ENCODE assay signal across 16 cellular contexts in genomic region chr11:11895672-11896071, GRCh38. TPM values are rescaled to one million over a fixed set of nuclear protein-coding genes. Genes with fewer than 3 reads are reported as not detected.
A peak's percentile ranks its signal among the peaks of the same experiment; 100 is the strongest.
DNase-seq lines count a peak whose midpoint lies in the region; ATAC-seq and TF ChIP-seq lines count a peak whose summit lies in the region.
"Had no signal": no experiment of that assay in that cellular context is flagged by ENCODE, and none has a peak within 500 bp of the region (broad histone marks: within the 10 kb centered on the region; RNA-seq: fewer than 3 reads in every experiment).

No MANE protein-coding gene starts in this region.

- H3K4me1 Mint-ChIP-seq in CD4-positive, CD25-positive, alpha-beta regulatory T cell, result peaks cover 9 to 25% (median 16%) of the 10 kb centered on the region in 4 donors
- H3K4me1 Mint-ChIP-seq in activated T-cell treated with anti-CD3 and anti-CD28 coated beads, Interleukin-2, amount 50 U/mL, for 72 hours (ENCODE audit: low read depth), result no peaks in the 10 kb centered on the region

- H3F3A ChIP-seq in Loucy (ENCODE audit: low read depth), result no peaks in the 10 kb centered on the region

- WGBS in mesenchymal stem cell, result no CpG with 5 or more reads among the region's 1 CpG
- WGBS in thyroid gland, 2 donors, result 90 to 91% methylated on average over 1 of the region's 1 CpG

- H3K14ac ChIP-seq in mesenchymal stem cell (ENCODE audit: low read length in 2 of 2), result no peak overlapping the region

- no peak for ATAC-seq in CD4-positive, CD25-positive, alpha-beta regulatory T cell (ENCODE audit: low read depth in 2 of 2)
- ATAC-seq in HG02571 (IDR thresholded peaks at IDR 0.05; ENCODE audit: unreplicated experiment), result no peak
- ATAC-seq in activated T-cell treated with anti-CD3 and anti-CD28 coated beads, Interleukin-2, amount 50 U/mL, for 72 hours (replicated peaks in 1 of 2), result no peak
- ATAC-seq: activated naive CD4-positive, alpha-beta T cell treated with anti-CD3 and anti-CD28 coated beads, Interleukin-2, amount 50 U/mL, for 72 hours; psoas muscle had no signal

- H3K27ac ChIP-seq in CD4-positive, CD25-positive, alpha-beta regulatory T cell (ENCODE audit: insufficient read depth, low read length, poor library complexity, severe bottlenecking), result no peak overlapping the region
- no peak overlapping the region for H3K27ac ChIP-seq in mesenchymal stem cell (ENCODE audit: low read length, poor library complexity, severe bottlenecking)
- no peak overlapping the region for H3K27ac ChIP-seq in thyroid gland
- H3K27ac ChIP-seq: psoas muscle had no signal

- H3K4ac ChIP-seq in mesenchymal stem cell (ENCODE audit: low read depth in 1 of 2, low read length in 2 of 2), result no peak overlapping the region

- H2AK5ac ChIP-seq in mesenchymal stem cell (ENCODE audit: low read length, severe bottlenecking), result peak overlapping the region; percentile 94

- TF ChIP-seq CTCF in Loucy (conservative IDR thresholded peaks at IDR 0.05; ENCODE audit: low read length) (peak; percentile 47), astrocyte of the spinal cord (IDR thresholded peaks at IDR 0.05; ENCODE audit: low read depth, low read length) (peak; percentile 13), thyroid gland (IDR thresholded peaks at IDR 0.05) (peak in 3 of 6 experiments; percentile 30 to 36 (median 33))

- no peaks in the 10 kb centered on the region for H3K9me2 ChIP-seq in Loucy (replicated peaks; ENCODE audit: low read depth, low read length)

- no peak overlapping the region for H3K9ac ChIP-seq in Loucy (ENCODE audit: low read depth, low read length, poor library complexity, severe bottlenecking)
- H3K9ac ChIP-seq in mesenchymal stem cell (ENCODE audit: low read length), result no peak overlapping the region

- H3K36me3 ChIP-seq in CD4-positive, CD25-positive, alpha-beta regulatory T cell (ENCODE audit: control insufficient read depth, insufficient read depth, low read length), result peaks cover 43% of the 10 kb centered on the region
- H3K36me3 ChIP-seq in Loucy (ENCODE audit: insufficient read depth, low read length) (peaks cover 67% of the 10 kb centered on the region), mesenchymal stem cell (ENCODE audit: control insufficient read depth in 1 of 2, insufficient read depth in 2 of 2, low read depth in 1 of 2, low read length in 2 of 2) (peaks cover 10 to 88% of the 10 kb centered on the region in 2 experiments), thyroid gland (peaks cover 0 to 3% of the 10 kb centered on the region in 2 donors)

- H2BK5ac ChIP-seq in mesenchymal stem cell (ENCODE audit: low read depth, low read length, poor library complexity, severe bottlenecking), result no peak overlapping the region

- H3K4me3 ChIP-seq in CD4-positive, CD25-positive, alpha-beta regulatory T cell (ENCODE audit: low read depth, low read length), result no peak overlapping the region
- no peak overlapping the region for H3K4me3 ChIP-seq in Loucy (ENCODE audit: low read length, poor library complexity, severe bottlenecking)
- no peak overlapping the region for H3K4me3 ChIP-seq in astrocyte of the spinal cord (ENCODE audit: low read depth, low read length)
- H3K4me3 ChIP-seq in mesenchymal stem cell (ENCODE audit: insufficient read depth in 1 of 2, low read depth in 1 of 2, low read length in 2 of 2), result no peak overlapping the region
- no peak overlapping the region for H3K4me3 ChIP-seq in thyroid gland (replicated peaks in 1 of 3)
- H3K4me3 ChIP-seq: psoas muscle had no signal

- H3K23ac ChIP-seq in mesenchymal stem cell (ENCODE audit: low read length in 2 of 2), result no peak overlapping the region

- peaks cover 12% of the 10 kb centered on the region for H3K79me1 ChIP-seq in mesenchymal stem cell (replicated peaks; ENCODE audit: low read length, poor library complexity, severe bottlenecking)

- H3K27me3 ChIP-seq in CD4-positive, CD25-positive, alpha-beta regulatory T cell (ENCODE audit: control insufficient read depth, insufficient read depth, low read length), result no peaks in the 10 kb centered on the region
- no peaks in the 10 kb centered on the region for H3K27me3 ChIP-seq in Loucy (ENCODE audit: insufficient read depth, low read length, poor library complexity, severe bottlenecking)
- H3K27me3 ChIP-seq in mesenchymal stem cell (ENCODE audit: control insufficient read depth in 1 of 2, insufficient read depth in 1 of 2, low read length in 2 of 2), result no peaks in the 10 kb centered on the region
- H3K27me3 ChIP-seq in thyroid gland, result no peaks in the 10 kb centered on the region

- no peak for TF ChIP-seq POLR2A in thyroid gland (IDR thresholded peaks at IDR 0.05)

- in situ Hi-C loops in astrocyte of the spinal cord (cut with HindIII; ENCODE audit: low sequenced_read_pairs), result no loop called here

- no peaks in the 10 kb centered on the region for H4K20me1 ChIP-seq in Loucy (ENCODE audit: insufficient read depth, low read length, poor library complexity, severe bottlenecking)

- intact Hi-C loops in thyroid gland (cut with DNase I), result no loop called here

- H2BK15ac ChIP-seq in mesenchymal stem cell (ENCODE audit: low read depth, poor library complexity, severe bottlenecking), result no peak overlapping the region

- peaks cover 25% of the 10 kb centered on the region for H3K36me3 Mint-ChIP-seq in CD4-positive, CD25-positive, alpha-beta regulatory T cell
- peaks cover 0 to 3% of the 10 kb centered on the region in 2 donors for H3K36me3 Mint-ChIP-seq in activated T-cell treated with anti-CD3 and anti-CD28 coated beads, Interleukin-2, amount 50 U/mL, for 72 hours (ENCODE audit: insufficient read depth in 2 of 2)
- H3K36me3 Mint-ChIP-seq: activated naive CD4-positive, alpha-beta T cell treated with anti-CD3 and anti-CD28 coated beads, Interleukin-2, amount 50 U/mL, for 72 hours had no signal

- H4K91ac ChIP-seq in mesenchymal stem cell (ENCODE audit: low read length), result no peak overlapping the region

- no peaks in the 10 kb centered on the region for H3K9me3 Mint-ChIP-seq in CD4-positive, CD25-positive, alpha-beta regulatory T cell
- no peaks in the 10 kb centered on the region for H3K9me3 Mint-ChIP-seq in activated T-cell treated with anti-CD3 and anti-CD28 coated beads, Interleukin-2, amount 50 U/mL, for 72 hours
- H3K9me3 Mint-ChIP-seq: activated naive CD4-positive, alpha-beta T cell treated with anti-CD3 and anti-CD28 coated beads, Interleukin-2, amount 50 U/mL, for 72 hours; stimulated activated naive CD8-positive, alpha-beta T cell treated with anti-CD3 and anti-CD28 coated beads, Interleukin-15, Interleukin-2, amounts not matched to agents 100 ng/mL and 50 ng/mL, for 24 hours had no signal

- H3K27ac Mint-ChIP-seq in CD4-positive, CD25-positive, alpha-beta regulatory T cell, result peak overlapping the region in 2 of 3 donors; percentile 3 to 33
- H3K27ac Mint-ChIP-seq in activated T-cell treated with anti-CD3 and anti-CD28 coated beads, Interleukin-2, amount 50 U/mL, for 72 hours, result no peak overlapping the region
- H3K27ac Mint-ChIP-seq: stimulated activated naive CD8-positive, alpha-beta T cell treated with anti-CD3 and anti-CD28 coated beads, Interleukin-15, Interleukin-2, amounts not matched to agents 100 ng/mL and 50 ng/mL, for 24 hours had no signal

- no peak overlapping the region for H4K8ac ChIP-seq in mesenchymal stem cell (ENCODE audit: low read length)

- no peaks in the 10 kb centered on the region for H3K27me3 Mint-ChIP-seq in CD4-positive, CD25-positive, alpha-beta regulatory T cell
- no peaks in the 10 kb centered on the region for H3K27me3 Mint-ChIP-seq in activated T-cell treated with anti-CD3 and anti-CD28 coated beads, Interleukin-2, amount 50 U/mL, for 72 hours (ENCODE audit: low read depth)
- H3K27me3 Mint-ChIP-seq: stimulated activated naive CD8-positive, alpha-beta T cell treated with anti-CD3 and anti-CD28 coated beads, Interleukin-15, Interleukin-2, amounts not matched to agents 100 ng/mL and 50 ng/mL, for 24 hours had no signal

- H2BK120ac ChIP-seq in mesenchymal stem cell (ENCODE audit: low read depth, low read length), result no peak overlapping the region

- H3K18ac ChIP-seq in mesenchymal stem cell (ENCODE audit: low read depth in 1 of 2, low read length in 2 of 2), result no peak overlapping the region

- H2BK12ac ChIP-seq in mesenchymal stem cell (ENCODE audit: low read length in 2 of 2), result no peak overlapping the region

- no peak for DNase-seq in CD4-positive, CD25-positive, alpha-beta regulatory T cell
- DNase-seq in astrocyte of the spinal cord (ENCODE audit: low read depth, low spot score), result no peak
- DNase-seq in mesenchymal stem cell, result no peak
- no peak for DNase-seq in activated T-cell treated with anti-CD3 and anti-CD28 coated beads, Interleukin-2, amount 50 U/mL, for 72 hours
- no peak for DNase-seq in thyroid gland
- DNase-seq in mucosa of gallbladder (ENCODE audit: low spot score), result no peak
- DNase-seq: activated CD8-positive, alpha-beta memory T cell treated with anti-CD3 and anti-CD28 coated beads for 24 hours; effector CD4-positive, alpha-beta T cell; hippocampal formation; NCI-H187; psoas muscle; stimulated activated CD4-positive, alpha-beta T cell treated with anti-CD3 and anti-CD28 coated beads, Interleukin-4, amount 100 ng/mL, for 24 hours had no signal

- H3K4me1 ChIP-seq in CD4-positive, CD25-positive, alpha-beta regulatory T cell (ENCODE audit: control insufficient read depth, insufficient read depth, low read length, poor library complexity, severe bottlenecking), result no peaks in the 10 kb centered on the region
- no peaks in the 10 kb centered on the region for H3K4me1 ChIP-seq in Loucy (ENCODE audit: insufficient read depth, low read length, poor library complexity, severe bottlenecking)
- peaks cover 3% of the 10 kb centered on the region for H3K4me1 ChIP-seq in mesenchymal stem cell (ENCODE audit: control insufficient read depth, insufficient read depth, low read depth, low read length)
- no peaks in the 10 kb centered on the region for H3K4me1 ChIP-seq in thyroid gland
- H3K4me1 ChIP-seq: psoas muscle had no signal

- no peak overlapping the region for H3K4me3 Mint-ChIP-seq in CD4-positive, CD25-positive, alpha-beta regulatory T cell
- H3K4me3 Mint-ChIP-seq in activated T-cell treated with anti-CD3 and anti-CD28 coated beads, Interleukin-2, amount 50 U/mL, for 72 hours, result no peak overlapping the region
- H3K4me3 Mint-ChIP-seq: stimulated activated naive CD8-positive, alpha-beta T cell treated with anti-CD3 and anti-CD28 coated beads, Interleukin-15, Interleukin-2, amounts not matched to agents 100 ng/mL and 50 ng/mL, for 24 hours had no signal

- 0 out of 2 replicates have a peak, but pooled peaks cover 3% of the 10 kb centered on the region for H3K79me2 ChIP-seq in Loucy (ENCODE audit: insufficient read depth, low read length)

- no peaks in the 10 kb centered on the region for H3K9me3 ChIP-seq in CD4-positive, CD25-positive, alpha-beta regulatory T cell (ENCODE audit: control insufficient read depth in 2 of 2, low read length in 2 of 2)
- H3K9me3 ChIP-seq in Loucy (ENCODE audit: insufficient read depth, low read depth, low read length) (no peaks in the 10 kb centered on the region), mesenchymal stem cell (ENCODE audit: control insufficient read depth, low read length) (no peaks in the 10 kb centered on the region), thyroid gland (no peaks in the 10 kb centered on the region)
- H3K9me3 ChIP-seq: psoas muscle had no signal

- H2AFZ ChIP-seq in Loucy (ENCODE audit: low read length), result no peak overlapping the region
- no peak overlapping the region for H2AFZ ChIP-seq in mesenchymal stem cell (ENCODE audit: low read depth, low read length)

- H3K4me2 ChIP-seq in Loucy (ENCODE audit: low read depth, low read length, poor library complexity, severe bottlenecking) (no peak overlapping the region), mesenchymal stem cell (ENCODE audit: low read length, poor library complexity, severe bottlenecking) (no peak overlapping the region)

RNA-seq across cellular contexts. Expression of gene USP47, which starts 53.9 kb away (rescaled TPM):
- total RNA-seq in CD4-positive, CD25-positive, alpha-beta regulatory T cell, result 79.0 TPM
- 10 to 100 TPM; 35.7 to 50.1 (median 39.5) TPM for polyA plus RNA-seq in CD4-positive, CD25-positive, alpha-beta regulatory T cell
- 31.2 TPM for polyA plus RNA-seq in mesenchymal stem cell (2013, experiment 1 of 2)
- 30.0 TPM for polyA plus RNA-seq in mesenchymal stem cell (2013, experiment 2 of 2)
- 10 to 100 TPM; 75.8 to 85.6 TPM for total RNA-seq in activated T-cell treated with anti-CD3 and anti-CD28 coated beads, Interleukin-2, amount 50 U/mL, for 72 hours
- total RNA-seq in thyroid gland (100 to 1,000 TPM in 1 of 4 donors, 10 to 100 TPM in 3; 85.2 to 154 (median 94.5) TPM), mucosa of gallbladder (48.5 TPM)
